12 cellular contexts compared by ENCODE assay signal in the genomic region with DNA sequence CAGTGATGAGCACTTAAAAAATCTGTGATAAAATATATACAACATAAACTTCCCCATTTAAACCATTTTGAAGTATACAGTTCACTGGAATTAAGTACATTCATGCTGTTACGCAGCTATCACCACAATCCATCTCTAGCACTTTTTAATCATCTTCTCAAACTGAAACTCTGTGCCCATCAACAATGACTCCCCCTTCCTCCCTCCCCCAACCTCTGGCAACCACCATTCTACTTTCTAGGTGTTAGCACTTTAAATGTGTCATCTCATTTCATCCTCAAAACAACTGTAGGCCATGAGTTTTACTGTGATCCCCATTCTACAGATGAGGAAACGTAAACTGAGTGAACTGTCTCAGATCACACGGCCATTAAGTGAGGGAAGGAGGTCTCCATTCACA. TPM values are rescaled to one million over a fixed set of nuclear protein-coding genes. Genes with fewer than 3 reads are reported as not detected.
"Had no signal": no experiment of that assay in that cellular context is flagged by ENCODE, and none has a peak within 500 bp of the region (broad histone marks: within the 10 kb centered on the region; RNA-seq: fewer than 3 reads in every experiment).

No MANE protein-coding gene starts in this region.

- H3K4me3 ChIP-seq: adrenal gland, ovary, sigmoid colon, stomach, thoracic aorta had no signal

- H3K27me3 ChIP-seq: adrenal gland, ovary, sigmoid colon, stomach had no signal

- H3K9me3 ChIP-seq: adrenal gland, ovary, sigmoid colon, stomach, thoracic aorta had no signal

- DNase-seq: activated B cell treated with CpG ODN at 0.5 μM for 24 hours, activated gamma-delta T cell treated with Interleukin-2 at 50 U/mL for 16 hours, adrenal gland, foreskin melanocyte, kidney, ovary, SHP77 treated with DMSO at 0.1 percent for 48 hours, sigmoid colon, stomach had no signal

- H3K27ac ChIP-seq: adrenal gland, ovary, sigmoid colon, thoracic aorta had no signal

- H3K36me3 ChIP-seq: adrenal gland, ovary, sigmoid colon, stomach, thoracic aorta had no signal

- H3K4me1 Mint-ChIP-seq: activated B cell treated with CpG ODN at 0.5 μM for 24 hours had no signal

- H3K9me3 Mint-ChIP-seq: activated B cell treated with CpG ODN at 0.5 μM for 24 hours; neural crest cell; T-helper 1 cell treated with Interleukin-12 subunit alpha and Interleukin-12 subunit beta and Interleukin-4 antibody, amounts not matched to agents 30 μg/mL and 1 μg/mL, for 36 hours had no signal

- H3K4me3 Mint-ChIP-seq: activated B cell treated with CpG ODN at 0.5 μM for 24 hours; neural crest cell; T-helper 1 cell treated with Interleukin-12 subunit alpha and Interleukin-12 subunit beta and Interleukin-4 antibody, amounts not matched to agents 30 μg/mL and 1 μg/mL, for 36 hours had no signal

- H3K27me3 Mint-ChIP-seq: activated B cell treated with CpG ODN at 0.5 μM for 24 hours had no signal

- H3K27ac Mint-ChIP-seq: activated B cell treated with CpG ODN at 0.5 μM for 24 hours; T-helper 1 cell treated with Interleukin-12 subunit alpha and Interleukin-12 subunit beta and Interleukin-4 antibody, amounts not matched to agents 30 μg/mL and 1 μg/mL, for 36 hours had no signal

RNA-seq across cellular contexts. Expression of a gene that starts 13.8 kb away (rescaled TPM):
- total RNA-seq: activated B cell treated with CpG ODN at 0.5 μM for 24 hours had no signal
